ENCODE assay signal across 1 cellular context in genomic region chr7:192701-193536, GRCh38.
A peak's percentile ranks its signal among the peaks of the same experiment; 100 is the strongest.
TF ChIP-seq lines count a peak whose summit lies in the region.

No MANE protein-coding gene starts in this region.

TF ChIP-seq in HepG2, 621 proteins besides CTCF, POLR2A, EP300 and RAD21 (continued from another document and continues in another):
- TF ChIP-seq, protein P1, sequence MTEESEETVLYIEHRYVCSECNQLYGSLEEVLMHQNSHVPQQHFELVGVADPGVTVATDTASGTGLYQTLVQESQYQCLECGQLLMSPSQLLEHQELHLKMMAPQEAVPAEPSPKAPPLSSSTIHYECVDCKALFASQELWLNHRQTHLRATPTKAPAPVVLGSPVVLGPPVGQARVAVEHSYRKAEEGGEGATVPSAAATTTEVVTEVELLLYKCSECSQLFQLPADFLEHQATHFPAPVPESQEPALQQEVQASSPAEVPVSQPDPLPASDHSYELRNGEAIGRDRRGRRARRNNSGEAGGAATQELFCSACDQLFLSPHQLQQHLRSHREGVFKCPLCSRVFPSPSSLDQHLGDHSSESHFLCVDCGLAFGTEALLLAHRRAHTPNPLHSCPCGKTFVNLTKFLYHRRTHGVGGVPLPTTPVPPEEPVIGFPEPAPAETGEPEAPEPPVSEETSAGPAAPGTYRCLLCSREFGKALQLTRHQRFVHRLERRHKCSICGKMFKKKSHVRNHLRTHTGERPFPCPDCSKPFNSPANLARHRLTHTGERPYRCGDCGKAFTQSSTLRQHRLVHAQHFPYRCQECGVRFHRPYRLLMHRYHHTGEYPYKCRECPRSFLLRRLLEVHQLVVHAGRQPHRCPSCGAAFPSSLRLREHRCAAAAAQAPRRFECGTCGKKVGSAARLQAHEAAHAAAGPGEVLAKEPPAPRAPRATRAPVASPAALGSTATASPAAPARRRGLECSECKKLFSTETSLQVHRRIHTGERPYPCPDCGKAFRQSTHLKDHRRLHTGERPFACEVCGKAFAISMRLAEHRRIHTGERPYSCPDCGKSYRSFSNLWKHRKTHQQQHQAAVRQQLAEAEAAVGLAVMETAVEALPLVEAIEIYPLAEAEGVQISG (CRISPR knock-in tag; IDR thresholded peaks at IDR 0.05) = 0 out of 2 replicates have a peak, but pooled peaks have one; percentile 5
- TF ChIP-seq GATAD2A (CRISPR knock-in tag; IDR thresholded peaks at IDR 0.05) (no peak), SMAD9 (CRISPR knock-in tag; IDR thresholded peaks at IDR 0.05) (no peak), ARNTL (CRISPR knock-in tag; IDR thresholded peaks at IDR 0.05) (no peak), CENPT (CRISPR knock-in tag; IDR thresholded peaks at IDR 0.05; ENCODE audit: low read depth) (no peak), SIX1 (CRISPR knock-in tag; IDR thresholded peaks at IDR 0.05; ENCODE audit: borderline replicate concordance) (no peak), ZNF776 (CRISPR knock-in tag; IDR thresholded peaks at IDR 0.05) (no peak), ZNF891 (CRISPR knock-in tag; IDR thresholded peaks at IDR 0.05) (no peak), IKZF4 (CRISPR knock-in tag; IDR thresholded peaks at IDR 0.05; ENCODE audit: borderline replicate concordance, low read depth, not compliant biosample characterization) (no peak), KDM5B (CRISPR knock-in tag; IDR thresholded peaks at IDR 0.05; ENCODE audit: borderline replicate concordance) (no peak), RBFOX2 (IDR thresholded peaks at IDR 0.05; ENCODE audit: low read depth, low read length) (peak; percentile 43), SMAD3 (CRISPR knock-in tag; IDR thresholded peaks at IDR 0.05) (no peak), MTA1 (CRISPR knock-in tag; IDR thresholded peaks at IDR 0.05; ENCODE audit: borderline replicate concordance) (no peak), HMGXB4 (CRISPR knock-in tag; IDR thresholded peaks at IDR 0.05; ENCODE audit: borderline replicate concordance in 1 of 2, low read depth in 1 of 2) (peak in 1 of 2 experiments; percentile 11; a peak in 1 of 4 replicates), ZNF557 (CRISPR knock-in tag; IDR thresholded peaks at IDR 0.05) (no peak), ZNF549 (CRISPR knock-in tag; IDR thresholded peaks at IDR 0.05) (no peak), SP4 (CRISPR knock-in tag; IDR thresholded peaks at IDR 0.05) (0 out of 2 replicates have a peak, but pooled peaks have one; percentile 10), STAT5B (CRISPR knock-in tag; IDR thresholded peaks at IDR 0.05) (no peak), ZFP90 (CRISPR knock-in tag; IDR thresholded peaks at IDR 0.05; ENCODE audit: borderline replicate concordance) (no peak), POLR2G (IDR thresholded peaks at IDR 0.05; ENCODE audit: low read depth, low read length) (peak; percentile 6; the same call in 1 of the 2 replicates), KDM4B (CRISPR knock-in tag; IDR thresholded peaks at IDR 0.05) (0 out of 2 replicates have a peak, but pooled peaks have one; percentile 5), ZNF274 (CRISPR knock-in tag; IDR thresholded peaks at IDR 0.05) (no peak), ZFY (CRISPR knock-in tag; IDR thresholded peaks at IDR 0.05) (peak; percentile 55), MED8 (CRISPR knock-in tag; IDR thresholded peaks at IDR 0.05; ENCODE audit: insufficient replicate concordance) (no peak), ZNF569 (CRISPR knock-in tag; IDR thresholded peaks at IDR 0.05; ENCODE audit: borderline replicate concordance) (no peak), ZNF124 (CRISPR knock-in tag; IDR thresholded peaks at IDR 0.05) (no peak), KLF9 (CRISPR knock-in tag; IDR thresholded peaks at IDR 0.05; ENCODE audit: low read depth) (no peak), JUN (CRISPR knock-in tag; IDR thresholded peaks at IDR 0.05) (no peak), U2AF1 (optimal IDR thresholded peaks at IDR 0.05; ENCODE audit: low read depth, low read length) (no peak), REPIN1 (CRISPR knock-in tag; IDR thresholded peaks at IDR 0.05; ENCODE audit: borderline replicate concordance, low read depth) (no peak), CENPBD1 (CRISPR knock-in tag; IDR thresholded peaks at IDR 0.05; ENCODE audit: borderline replicate concordance, low read depth) (no peak), ZNF460 (CRISPR knock-in tag; IDR thresholded peaks at IDR 0.05; ENCODE audit: borderline replicate concordance) (no peak), SRSF9 (IDR thresholded peaks at IDR 0.05; ENCODE audit: borderline replicate concordance, insufficient read depth, low read depth, low read length, poor library complexity, severe bottlenecking) (no peak), ZNF576 (CRISPR knock-in tag; IDR thresholded peaks at IDR 0.05) (no peak), E2F2 (CRISPR knock-in tag; IDR thresholded peaks at IDR 0.05; ENCODE audit: borderline replicate concordance) (no peak), SIN3A (IDR thresholded peaks at IDR 0.05; ENCODE audit: borderline replicate concordance, low read depth, low read length) (0 out of 2 replicates have a peak, but pooled peaks have one; percentile 23), HOXA3 (CRISPR knock-in tag; IDR thresholded peaks at IDR 0.05) (peak; percentile 56), YEATS2 (CRISPR knock-in tag; IDR thresholded peaks at IDR 0.05; ENCODE audit: borderline replicate concordance) (no peak), ZNF354B (CRISPR knock-in tag; IDR thresholded peaks at IDR 0.05) (no peak), ZNF383 (CRISPR knock-in tag; IDR thresholded peaks at IDR 0.05; ENCODE audit: borderline replicate concordance) (no peak), NCOA1 (CRISPR knock-in tag; IDR thresholded peaks at IDR 0.05) (no peak), FOXP1 (IDR thresholded peaks at IDR 0.05) (no peak), FOXP1 (CRISPR knock-in tag; IDR thresholded peaks at IDR 0.05) (no peak), ZNF816 (CRISPR knock-in tag; IDR thresholded peaks at IDR 0.05; ENCODE audit: borderline replicate concordance) (no peak), ZFYVE20 (CRISPR knock-in tag; IDR thresholded peaks at IDR 0.05; ENCODE audit: borderline replicate concordance, low read depth) (no peak)
- TF ChIP-seq, protein P2, sequence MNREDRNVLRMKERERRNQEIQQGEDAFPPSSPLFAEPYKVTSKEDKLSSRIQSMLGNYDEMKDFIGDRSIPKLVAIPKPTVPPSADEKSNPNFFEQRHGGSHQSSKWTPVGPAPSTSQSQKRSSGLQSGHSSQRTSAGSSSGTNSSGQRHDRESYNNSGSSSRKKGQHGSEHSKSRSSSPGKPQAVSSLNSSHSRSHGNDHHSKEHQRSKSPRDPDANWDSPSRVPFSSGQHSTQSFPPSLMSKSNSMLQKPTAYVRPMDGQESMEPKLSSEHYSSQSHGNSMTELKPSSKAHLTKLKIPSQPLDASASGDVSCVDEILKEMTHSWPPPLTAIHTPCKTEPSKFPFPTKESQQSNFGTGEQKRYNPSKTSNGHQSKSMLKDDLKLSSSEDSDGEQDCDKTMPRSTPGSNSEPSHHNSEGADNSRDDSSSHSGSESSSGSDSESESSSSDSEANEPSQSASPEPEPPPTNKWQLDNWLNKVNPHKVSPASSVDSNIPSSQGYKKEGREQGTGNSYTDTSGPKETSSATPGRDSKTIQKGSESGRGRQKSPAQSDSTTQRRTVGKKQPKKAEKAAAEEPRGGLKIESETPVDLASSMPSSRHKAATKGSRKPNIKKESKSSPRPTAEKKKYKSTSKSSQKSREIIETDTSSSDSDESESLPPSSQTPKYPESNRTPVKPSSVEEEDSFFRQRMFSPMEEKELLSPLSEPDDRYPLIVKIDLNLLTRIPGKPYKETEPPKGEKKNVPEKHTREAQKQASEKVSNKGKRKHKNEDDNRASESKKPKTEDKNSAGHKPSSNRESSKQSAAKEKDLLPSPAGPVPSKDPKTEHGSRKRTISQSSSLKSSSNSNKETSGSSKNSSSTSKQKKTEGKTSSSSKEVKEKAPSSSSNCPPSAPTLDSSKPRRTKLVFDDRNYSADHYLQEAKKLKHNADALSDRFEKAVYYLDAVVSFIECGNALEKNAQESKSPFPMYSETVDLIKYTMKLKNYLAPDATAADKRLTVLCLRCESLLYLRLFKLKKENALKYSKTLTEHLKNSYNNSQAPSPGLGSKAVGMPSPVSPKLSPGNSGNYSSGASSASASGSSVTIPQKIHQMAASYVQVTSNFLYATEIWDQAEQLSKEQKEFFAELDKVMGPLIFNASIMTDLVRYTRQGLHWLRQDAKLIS (CRISPR knock-in tag; IDR thresholded peaks at IDR 0.05) = no peak
- TF ChIP-seq, protein P3, sequence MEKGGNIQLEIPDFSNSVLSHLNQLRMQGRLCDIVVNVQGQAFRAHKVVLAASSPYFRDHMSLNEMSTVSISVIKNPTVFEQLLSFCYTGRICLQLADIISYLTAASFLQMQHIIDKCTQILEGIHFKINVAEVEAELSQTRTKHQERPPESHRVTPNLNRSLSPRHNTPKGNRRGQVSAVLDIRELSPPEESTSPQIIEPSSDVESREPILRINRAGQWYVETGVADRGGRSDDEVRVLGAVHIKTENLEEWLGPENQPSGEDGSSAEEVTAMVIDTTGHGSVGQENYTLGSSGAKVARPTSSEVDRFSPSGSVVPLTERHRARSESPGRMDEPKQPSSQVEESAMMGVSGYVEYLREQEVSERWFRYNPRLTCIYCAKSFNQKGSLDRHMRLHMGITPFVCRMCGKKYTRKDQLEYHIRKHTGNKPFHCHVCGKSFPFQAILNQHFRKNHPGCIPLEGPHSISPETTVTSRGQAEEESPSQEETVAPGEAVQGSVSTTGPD (CRISPR knock-in tag; IDR thresholded peaks at IDR 0.05) = no peak
- TF ChIP-seq, protein P4, sequence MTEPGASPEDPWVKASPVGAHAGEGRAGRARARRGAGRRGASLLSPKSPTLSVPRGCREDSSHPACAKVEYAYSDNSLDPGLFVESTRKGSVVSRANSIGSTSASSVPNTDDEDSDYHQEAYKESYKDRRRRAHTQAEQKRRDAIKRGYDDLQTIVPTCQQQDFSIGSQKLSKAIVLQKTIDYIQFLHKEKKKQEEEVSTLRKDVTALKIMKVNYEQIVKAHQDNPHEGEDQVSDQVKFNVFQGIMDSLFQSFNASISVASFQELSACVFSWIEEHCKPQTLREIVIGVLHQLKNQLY (CRISPR knock-in tag; IDR thresholded peaks at IDR 0.05) = no peak
- TF ChIP-seq, protein P5, sequence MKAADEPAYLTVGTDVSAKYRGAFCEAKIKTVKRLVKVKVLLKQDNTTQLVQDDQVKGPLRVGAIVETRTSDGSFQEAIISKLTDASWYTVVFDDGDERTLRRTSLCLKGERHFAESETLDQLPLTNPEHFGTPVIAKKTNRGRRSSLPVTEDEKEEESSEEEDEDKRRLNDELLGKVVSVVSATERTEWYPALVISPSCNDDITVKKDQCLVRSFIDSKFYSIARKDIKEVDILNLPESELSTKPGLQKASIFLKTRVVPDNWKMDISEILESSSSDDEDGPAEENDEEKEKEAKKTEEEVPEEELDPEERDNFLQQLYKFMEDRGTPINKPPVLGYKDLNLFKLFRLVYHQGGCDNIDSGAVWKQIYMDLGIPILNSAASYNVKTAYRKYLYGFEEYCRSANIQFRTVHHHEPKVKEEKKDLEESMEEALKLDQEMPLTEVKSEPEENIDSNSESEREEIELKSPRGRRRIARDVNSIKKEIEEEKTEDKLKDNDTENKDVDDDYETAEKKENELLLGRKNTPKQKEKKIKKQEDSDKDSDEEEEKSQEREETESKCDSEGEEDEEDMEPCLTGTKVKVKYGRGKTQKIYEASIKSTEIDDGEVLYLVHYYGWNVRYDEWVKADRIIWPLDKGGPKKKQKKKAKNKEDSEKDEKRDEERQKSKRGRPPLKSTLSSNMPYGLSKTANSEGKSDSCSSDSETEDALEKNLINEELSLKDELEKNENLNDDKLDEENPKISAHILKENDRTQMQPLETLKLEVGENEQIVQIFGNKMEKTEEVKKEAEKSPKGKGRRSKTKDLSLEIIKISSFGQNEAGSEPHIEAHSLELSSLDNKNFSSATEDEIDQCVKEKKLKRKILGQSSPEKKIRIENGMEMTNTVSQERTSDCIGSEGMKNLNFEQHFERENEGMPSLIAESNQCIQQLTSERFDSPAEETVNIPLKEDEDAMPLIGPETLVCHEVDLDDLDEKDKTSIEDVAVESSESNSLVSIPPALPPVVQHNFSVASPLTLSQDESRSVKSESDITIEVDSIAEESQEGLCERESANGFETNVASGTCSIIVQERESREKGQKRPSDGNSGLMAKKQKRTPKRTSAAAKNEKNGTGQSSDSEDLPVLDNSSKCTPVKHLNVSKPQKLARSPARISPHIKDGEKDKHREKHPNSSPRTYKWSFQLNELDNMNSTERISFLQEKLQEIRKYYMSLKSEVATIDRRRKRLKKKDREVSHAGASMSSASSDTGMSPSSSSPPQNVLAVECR (CRISPR knock-in tag; IDR thresholded peaks at IDR 0.05; ENCODE audit: borderline replicate concordance) = no peak
- TF ChIP-seq, protein P6, sequence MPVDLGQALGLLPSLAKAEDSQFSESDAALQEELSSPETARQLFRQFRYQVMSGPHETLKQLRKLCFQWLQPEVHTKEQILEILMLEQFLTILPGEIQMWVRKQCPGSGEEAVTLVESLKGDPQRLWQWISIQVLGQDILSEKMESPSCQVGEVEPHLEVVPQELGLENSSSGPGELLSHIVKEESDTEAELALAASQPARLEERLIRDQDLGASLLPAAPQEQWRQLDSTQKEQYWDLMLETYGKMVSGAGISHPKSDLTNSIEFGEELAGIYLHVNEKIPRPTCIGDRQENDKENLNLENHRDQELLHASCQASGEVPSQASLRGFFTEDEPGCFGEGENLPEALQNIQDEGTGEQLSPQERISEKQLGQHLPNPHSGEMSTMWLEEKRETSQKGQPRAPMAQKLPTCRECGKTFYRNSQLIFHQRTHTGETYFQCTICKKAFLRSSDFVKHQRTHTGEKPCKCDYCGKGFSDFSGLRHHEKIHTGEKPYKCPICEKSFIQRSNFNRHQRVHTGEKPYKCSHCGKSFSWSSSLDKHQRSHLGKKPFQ (CRISPR knock-in tag; IDR thresholded peaks at IDR 0.05; ENCODE audit: insufficient replicate concordance) = no peak
